Comparison of ENCODE assay signal across 23 cellular contexts in genomic region chr10:72072639-72073038, GRCh38. TPM values are rescaled to one million over a fixed set of nuclear protein-coding genes. Genes with fewer than 3 reads are reported as not detected.
DNase-seq lines count a peak whose midpoint lies in the region; ATAC-seq and TF ChIP-seq lines count a peak whose summit lies in the region.
"Had no signal": no experiment of that assay in that cellular context is flagged by ENCODE, and none has a peak within 500 bp of the region (broad histone marks: within the 10 kb centered on the region; RNA-seq: fewer than 3 reads in every experiment).

No MANE protein-coding gene starts in this region.

- H3K4me3 Mint-ChIP-seq in activated CD8-positive, alpha-beta T cell treated with anti-CD3 and anti-CD28 coated beads for 36 hours, result no peak overlapping the region
- no peak overlapping the region for H3K4me3 Mint-ChIP-seq in activated CD8-positive, alpha-beta T cell treated with anti-CD3 and anti-CD28 coated beads, Interleukin-2, amount 10 ng/mL, durations not matched to agents 7 days and 5 days
- H3K4me3 Mint-ChIP-seq in IgD-negative memory B cell, result no peak overlapping the region
- H3K4me3 Mint-ChIP-seq in activated naive CD8-positive, alpha-beta T cell treated with anti-CD3 and anti-CD28 coated beads, Interleukin-2, amount 10 ng/mL, durations not matched to agents 7 days and 5 days, result no peak overlapping the region
- no peak overlapping the region for H3K4me3 Mint-ChIP-seq in neural progenitor cell
- H3K4me3 Mint-ChIP-seq: HFFc6 had no signal

- H4K20me1 ChIP-seq in neural progenitor cell (ENCODE audit: low read depth), result no peaks in the 10 kb centered on the region
- H4K20me1 ChIP-seq: BLaER1 had no signal

- no peaks in the 10 kb centered on the region for H3K36me3 ChIP-seq in neural progenitor cell
- H3K36me3 ChIP-seq: BLaER1 had no signal

- no peaks in the 10 kb centered on the region for H3K9me3 ChIP-seq in neural progenitor cell (ENCODE audit: low read depth)
- H3K9me3 ChIP-seq: BLaER1 had no signal

- DNase-seq in activated CD8-positive, alpha-beta T cell treated with anti-CD3 and anti-CD28 coated beads for 36 hours, result no peak
- no peak for DNase-seq in activated CD8-positive, alpha-beta T cell treated with anti-CD3 and anti-CD28 coated beads, Interleukin-2, amount 10 ng/mL, durations not matched to agents 7 days and 5 days
- DNase-seq in activated naive CD8-positive, alpha-beta T cell treated with anti-CD3 and anti-CD28 coated beads, Interleukin-2, amount 10 ng/mL, durations not matched to agents 7 days and 5 days, result no peak
- DNase-seq in neural progenitor cell (ENCODE audit: low spot score) (no peak), SIG-M5 treated with dmso at 0.1 percent for 504 hours (lab: John Stamatoyannopoulos, UW; ENCODE audit: unreplicated experiment) (no peak), GM20000 (ENCODE audit: low spot score) (no peak)
- DNase-seq: 8988T; Calu3; DND-41; HFFc6; KG1; NCI-H1092 treated with DMSO at 0.1 percent for 48 hours; NCI-H1694; NCI-H2107; NCI-H226; NCI-H526 treated with DMSO at 0.1 percent for 48 hours; NK-92 treated with Interleukin-12 subunit alpha and Interleukin-12 subunit beta, amount 100 ng/mL, for 24 hours; OCI-M1 had no signal

- H3K9me3 Mint-ChIP-seq in activated CD8-positive, alpha-beta T cell treated with anti-CD3 and anti-CD28 coated beads for 36 hours, result peaks cover 1% of the 10 kb centered on the region
- no peaks in the 10 kb centered on the region for H3K9me3 Mint-ChIP-seq in activated CD8-positive, alpha-beta T cell treated with anti-CD3 and anti-CD28 coated beads, Interleukin-2, amount 10 ng/mL, durations not matched to agents 7 days and 5 days (ENCODE audit: insufficient read depth)
- H3K9me3 Mint-ChIP-seq in IgD-negative memory B cell (no peaks in the 10 kb centered on the region), neural progenitor cell (peaks cover 5% of the 10 kb centered on the region)
- no peaks in the 10 kb centered on the region for H3K9me3 Mint-ChIP-seq in activated naive CD8-positive, alpha-beta T cell treated with anti-CD3 and anti-CD28 coated beads, Interleukin-2, amount 10 ng/mL, durations not matched to agents 7 days and 5 days

- H3K27me3 Mint-ChIP-seq in activated CD8-positive, alpha-beta T cell treated with anti-CD3 and anti-CD28 coated beads for 36 hours, result no peaks in the 10 kb centered on the region
- no peaks in the 10 kb centered on the region for H3K27me3 Mint-ChIP-seq in activated CD8-positive, alpha-beta T cell treated with anti-CD3 and anti-CD28 coated beads, Interleukin-2, amount 10 ng/mL, durations not matched to agents 7 days and 5 days (ENCODE audit: low read depth)
- H3K27me3 Mint-ChIP-seq in IgD-negative memory B cell (no peaks in the 10 kb centered on the region), neural progenitor cell (ENCODE audit: insufficient read depth, low read depth) (peaks cover 14% of the 10 kb centered on the region)
- no peaks in the 10 kb centered on the region for H3K27me3 Mint-ChIP-seq in activated naive CD8-positive, alpha-beta T cell treated with anti-CD3 and anti-CD28 coated beads, Interleukin-2, amount 10 ng/mL, durations not matched to agents 7 days and 5 days

- POLR2A ChIA-PET in activated CD8-positive, alpha-beta T cell treated with anti-CD3 and anti-CD28 coated beads for 36 hours (lab: Charles Lee), result interaction anchor here (1.1 to 2.1 kb wide), 3 partner anchors 11 to 146 kb away, joined by 4 to 12 read pairs (median 7); partner anchors contain the start of gene SPOCK2
- POLR2A ChIA-PET in activated CD8-positive, alpha-beta T cell treated with anti-CD3 and anti-CD28 coated beads, Interleukin-2, amount 10 ng/mL, durations not matched to agents 7 days and 5 days (lab: Charles Lee), result no interaction called here
- POLR2A ChIA-PET in activated naive CD8-positive, alpha-beta T cell treated with anti-CD3 and anti-CD28 coated beads, Interleukin-2, amount 10 ng/mL, durations not matched to agents 7 days and 5 days (lab: Charles Lee), result interaction anchor here (0.6 to 1.5 kb wide), 5 partner anchors 10 to 35 kb away, joined by 3 to 6 read pairs (median 4); no protein-coding TSS in a partner anchor

- CTCF ChIA-PET in activated CD8-positive, alpha-beta T cell treated with anti-CD3 and anti-CD28 coated beads for 36 hours (lab: Charles Lee), result interaction anchor here (1.0 to 3.6 kb wide), 5 partner anchors 16 to 176 kb away, joined by 3 to 20 read pairs (median 3); no protein-coding TSS in a partner anchor
- CTCF ChIA-PET in activated CD8-positive, alpha-beta T cell treated with anti-CD3 and anti-CD28 coated beads, Interleukin-2, amount 10 ng/mL, durations not matched to agents 7 days and 5 days (lab: Charles Lee), result interaction anchor here (1.1 to 3.5 kb wide), 3 partner anchors 24 to 265 kb away, joined by 5 to 26 read pairs (median 7); no protein-coding TSS in a partner anchor

- no peak overlapping the region for H3K4me2 ChIP-seq in neural progenitor cell

- TF ChIP-seq CTCF in activated CD8-positive, alpha-beta T cell treated with anti-CD3 and anti-CD28 coated beads for 36 hours (IDR thresholded peaks at IDR 0.05), result no peak
- TF ChIP-seq CTCF in neural progenitor cell (IDR thresholded peaks at IDR 0.05) (no peak), GM20000 (IDR thresholded peaks at IDR 0.05; ENCODE audit: extremely low read depth, missing control alignments) (no peak)

- H3K27me3 ChIP-seq in neural progenitor cell, result no peaks in the 10 kb centered on the region
- H3K27me3 ChIP-seq: BLaER1 had no signal

- peaks cover 8% of the 10 kb centered on the region for H3K4me1 ChIP-seq in neural progenitor cell

- no peak overlapping the region for H3K4me3 ChIP-seq in neural progenitor cell
- H3K4me3 ChIP-seq: BLaER1 had no signal

- ATAC-seq in activated CD8-positive, alpha-beta T cell treated with anti-CD3 and anti-CD28 coated beads for 36 hours, result no peak
- ATAC-seq in activated CD8-positive, alpha-beta T cell treated with anti-CD3 and anti-CD28 coated beads, Interleukin-2, amount 10 ng/mL, durations not matched to agents 7 days and 5 days, result no peak
- no peak for ATAC-seq in activated naive CD8-positive, alpha-beta T cell treated with anti-CD3 and anti-CD28 coated beads, Interleukin-2, amount 10 ng/mL, durations not matched to agents 7 days and 5 days (ENCODE audit: low read depth)
- ATAC-seq in GM21390 (IDR thresholded peaks at IDR 0.05; ENCODE audit: unreplicated experiment), result no peak

- H3K79me2 ChIP-seq in neural progenitor cell (ENCODE audit: low read depth), result no peaks in the 10 kb centered on the region

- H3K27ac ChIP-seq in neural progenitor cell, result no peak overlapping the region
- H3K27ac ChIP-seq: HL-60, RWPE1 had no signal

- H3F3A ChIP-seq in neural progenitor cell (ENCODE audit: low read depth), result no peaks in the 10 kb centered on the region

- H3K27ac Mint-ChIP-seq in activated CD8-positive, alpha-beta T cell treated with anti-CD3 and anti-CD28 coated beads for 36 hours, result peak overlapping the region; percentile 55
- H3K27ac Mint-ChIP-seq in activated CD8-positive, alpha-beta T cell treated with anti-CD3 and anti-CD28 coated beads, Interleukin-2, amount 10 ng/mL, durations not matched to agents 7 days and 5 days, result no peak overlapping the region
- H3K27ac Mint-ChIP-seq in IgD-negative memory B cell, result peak overlapping the region in 2 of 3 donors; percentile 61 to 72
- H3K27ac Mint-ChIP-seq in activated naive CD8-positive, alpha-beta T cell treated with anti-CD3 and anti-CD28 coated beads, Interleukin-2, amount 10 ng/mL, durations not matched to agents 7 days and 5 days, result peak overlapping the region; percentile 3
- peak overlapping the region; percentile 85 for H3K27ac Mint-ChIP-seq in neural progenitor cell
- H3K27ac Mint-ChIP-seq: HFFc6 had no signal

- H3K36me3 Mint-ChIP-seq in activated CD8-positive, alpha-beta T cell treated with anti-CD3 and anti-CD28 coated beads for 36 hours (ENCODE audit: low read depth), result peaks cover 69% of the 10 kb centered on the region
- H3K36me3 Mint-ChIP-seq in activated CD8-positive, alpha-beta T cell treated with anti-CD3 and anti-CD28 coated beads, Interleukin-2, amount 10 ng/mL, durations not matched to agents 7 days and 5 days (ENCODE audit: low read depth), result peaks cover 70% of the 10 kb centered on the region
- peaks cover 7% of the 10 kb centered on the region for H3K36me3 Mint-ChIP-seq in IgD-negative memory B cell
- peaks cover 33% of the 10 kb centered on the region for H3K36me3 Mint-ChIP-seq in activated naive CD8-positive, alpha-beta T cell treated with anti-CD3 and anti-CD28 coated beads, Interleukin-2, amount 10 ng/mL, durations not matched to agents 7 days and 5 days
- H3K36me3 Mint-ChIP-seq in neural progenitor cell, result peaks cover 4% of the 10 kb centered on the region

- H3K4me1 Mint-ChIP-seq in activated CD8-positive, alpha-beta T cell treated with anti-CD3 and anti-CD28 coated beads for 36 hours (ENCODE audit: low read depth), result peaks cover 77% of the 10 kb centered on the region
- peaks cover 68% of the 10 kb centered on the region for H3K4me1 Mint-ChIP-seq in activated CD8-positive, alpha-beta T cell treated with anti-CD3 and anti-CD28 coated beads, Interleukin-2, amount 10 ng/mL, durations not matched to agents 7 days and 5 days (ENCODE audit: low read depth)
- H3K4me1 Mint-ChIP-seq in IgD-negative memory B cell, result peaks cover 8 to 23% (median 21%) of the 10 kb centered on the region in 3 donors
- H3K4me1 Mint-ChIP-seq in activated naive CD8-positive, alpha-beta T cell treated with anti-CD3 and anti-CD28 coated beads, Interleukin-2, amount 10 ng/mL, durations not matched to agents 7 days and 5 days, result peaks cover 44% of the 10 kb centered on the region
- peaks cover 47% of the 10 kb centered on the region for H3K4me1 Mint-ChIP-seq in neural progenitor cell

- intact Hi-C loops in activated CD8-positive, alpha-beta T cell treated with anti-CD3 and anti-CD28 coated beads for 36 hours (cut with micrococcal nuclease), result no loop called here

- no peak overlapping the region for H3K9ac ChIP-seq in neural progenitor cell

- H2AFZ ChIP-seq in neural progenitor cell (replicated peaks), result no peak overlapping the region

RNA-seq across cellular contexts. Expression of gene SPOCK2, which starts 15.7 kb away (rescaled TPM):
- total RNA-seq in activated CD8-positive, alpha-beta T cell treated with anti-CD3 and anti-CD28 coated beads for 36 hours, result 100 to 1,000 TPM; 134 to 135 TPM
- 100 to 1,000 TPM; 261 to 268 TPM for total RNA-seq in activated CD8-positive, alpha-beta T cell treated with anti-CD3 and anti-CD28 coated beads, Interleukin-2, amount 10 ng/mL, durations not matched to agents 7 days and 5 days
- polyA plus RNA-seq in IgD-negative memory B cell, result 65.5 TPM
- total RNA-seq in activated naive CD8-positive, alpha-beta T cell treated with anti-CD3 and anti-CD28 coated beads, Interleukin-2, amount 10 ng/mL, durations not matched to agents 7 days and 5 days, result 100 to 1,000 TPM; 370 to 371 TPM
- 1.9 and 3.2 TPM in 2 replicates for total RNA-seq in neural progenitor cell (ENCODE audit: low replicate concordance)
- total RNA-seq: HFFc6 had no signal

Comparison
In these comparisons a context has a peak if more than half of its experiments do, and no peak if none do; other contexts are left out.
1. RNA of gene SPOCK2, which starts 15.7 kb away (total RNA-seq): 370 to 371 TPM in activated naive CD8-positive, alpha-beta T cell treated with anti-CD3 and anti-CD28 coated beads, Interleukin-2, amount 10 ng/mL, durations not matched to agents 7 days and 5 days, 261 to 268 TPM in activated CD8-positive, alpha-beta T cell treated with anti-CD3 and anti-CD28 coated beads, Interleukin-2, amount 10 ng/mL, durations not matched to agents 7 days and 5 days and 134 to 135 TPM in activated CD8-positive, alpha-beta T cell treated with anti-CD3 and anti-CD28 coated beads for 36 hours; 1.9 to 3.2 TPM in neural progenitor cell; every median in the first group is over 10 times any median in the second.